ENCODE assay signal across 16 cellular contexts in the genomic region with DNA sequence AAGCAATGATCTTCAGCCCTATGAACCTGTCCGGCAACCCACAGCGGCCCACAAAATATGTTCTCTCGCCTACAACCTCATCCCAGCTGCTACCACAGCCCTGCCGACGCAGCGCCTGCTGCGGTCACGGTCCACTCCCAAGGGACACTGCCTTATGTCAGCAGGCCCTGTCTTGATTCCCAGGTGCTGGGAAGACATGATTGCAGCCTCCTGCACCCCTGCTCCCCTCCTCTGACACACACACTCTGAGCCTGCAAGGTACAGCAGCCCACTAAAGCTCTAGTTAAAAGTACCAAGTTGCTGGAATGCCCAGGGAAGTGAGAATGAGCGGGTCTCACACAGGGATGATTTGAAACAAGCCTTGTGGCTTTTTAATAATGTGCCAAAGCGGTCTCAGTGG.
DNase-seq lines count a peak whose midpoint lies in the region; FAIRE-seq and TF ChIP-seq lines count a peak whose summit lies in the region.
"Had no signal": no experiment of that assay in that cellular context is flagged by ENCODE, and none has a peak within 500 bp of the region (broad histone marks: within the 10 kb centered on the region; RNA-seq: fewer than 3 reads in every experiment).

No MANE protein-coding gene starts in this region.

- H2BK120ac ChIP-seq in H1 (replicated peaks; ENCODE audit: low read depth, low read length) = no peak overlapping the region

- H3K9ac ChIP-seq in H1 (replicated peaks in 1 of 4; ENCODE audit: extremely low read depth in 1 of 4, low read depth in 3 of 4, low read length in 3 of 4) = no peak overlapping the region
- H3K9ac ChIP-seq: SK-N-SH had no signal

- 84% methylated on average over 10 of the region's 10 CpGs; no CpG with 5 or more reads in 1 of the 2 experiments for WGBS in H1 (ENCODE audit: extremely low coverage in 1 of 2, insufficient coverage in 1 of 2, insufficient read length in 1 of 2, insufficient replicate concordance in 2 of 2, low coverage in 1 of 2, low lambda C conversion rate in 2 of 2, missing lambda C conversion rate in 1 of 2), 2 experiments

- H3K4me1 Mint-ChIP-seq in mesothelial cell of epicardium = peaks cover 12% of the 10 kb centered on the region

- no peaks in the 10 kb centered on the region for H3K9me3 ChIP-seq in H1 (ENCODE audit: insufficient read depth in 2 of 2, low read depth in 1 of 2, low read length in 1 of 2)
- H3K9me3 ChIP-seq: left ventricle myocardium inferior, SK-N-SH, tibial artery had no signal

- no peaks in the 10 kb centered on the region for H3K23me2 ChIP-seq in H1 (ENCODE audit: low read depth, low read length)

- H3K9me3 Mint-ChIP-seq in mesothelial cell of epicardium = no peaks in the 10 kb centered on the region
- H3K9me3 Mint-ChIP-seq: activated CD8-positive, alpha-beta T cell treated with anti-CD3 and anti-CD28 coated beads for 36 hours; CD8-positive, alpha-beta T cell had no signal

- H4K5ac ChIP-seq in H1 (ENCODE audit: insufficient read length, low read depth, low read length) = no peak overlapping the region

- peak overlapping the region; percentile 73 for H2BK5ac ChIP-seq in H1 (ENCODE audit: low read depth, low read length)

- H4K8ac ChIP-seq in H1 (ENCODE audit: extremely low read depth, insufficient read depth, low read length) = no peak overlapping the region

- H2BK20ac ChIP-seq in H1 (ENCODE audit: low read length) = peak overlapping the region; percentile 66; the same call in 1 of the 2 replicates

- H3K18ac ChIP-seq in H1 (ENCODE audit: extremely low read depth, low read length) = peak overlapping the region; percentile 13; the same call in 1 of the 2 replicates

- no peaks in the 10 kb centered on the region for H3K79me1 ChIP-seq in H1 (ENCODE audit: low read depth, low read length)

- no peak overlapping the region for H4K91ac ChIP-seq in H1 (replicated peaks; ENCODE audit: insufficient read length, low read length)

- H3K79me2 ChIP-seq in H1 (ENCODE audit: control insufficient read depth in 1 of 2, insufficient read depth in 2 of 2, low read length in 2 of 2) = no peaks in the 10 kb centered on the region

- no peak overlapping the region for H2BK12ac ChIP-seq in H1 (ENCODE audit: low read depth, low read length)

- no peak for TF ChIP-seq RAD21 in H1 (IDR thresholded peaks at IDR 0.05 in 1 of 2, conservative IDR thresholded peaks at IDR 0.05 in 1 of 2; ENCODE audit: low read depth in 2 of 2, low read length in 2 of 2)

- H3K4me3 Mint-ChIP-seq in mesothelial cell of epicardium = no peak overlapping the region
- H3K4me3 Mint-ChIP-seq: activated CD8-positive, alpha-beta T cell treated with anti-CD3 and anti-CD28 coated beads for 36 hours; CD8-positive, alpha-beta T cell had no signal

- no peak overlapping the region for H3K27ac ChIP-seq in H1 (ENCODE audit: low read depth, low read length)
- H3K27ac ChIP-seq: 22Rv1, left ventricle myocardium inferior, tibial artery had no signal

- H3K4me3 ChIP-seq in H1 (ENCODE audit: extremely low read depth in 1 of 4, insufficient read depth in 2 of 4, low read depth in 3 of 4, low read length in 4 of 4) = no peak overlapping the region
- H3K4me3 ChIP-seq: left ventricle myocardium inferior, tibial artery had no signal

- peaks cover 3 to 12% (median 11%) of the 10 kb centered on the region in 4 experiments; a peak in 6 of 7 replicates for H3K4me1 ChIP-seq in H1 (replicated peaks in 1 of 4; ENCODE audit: control insufficient read depth in 3 of 4, insufficient read depth in 4 of 4, low read length in 3 of 4)
- H3K4me1 ChIP-seq: left ventricle myocardium inferior, tibial artery had no signal

- CTCF ChIA-PET in H1 (lab: Charles Lee; ENCODE audit: partially characterized antibody) = interaction anchor here (0.7 to 2.3 kb wide), 6 partner anchors 8 to 282 kb away, joined by 3 to 10 read pairs (median 4); no protein-coding TSS in a partner anchor

- no peaks in the 10 kb centered on the region; a peak in 2 of 7 replicates for H3K27me3 ChIP-seq in H1 (replicated peaks in 1 of 4; ENCODE audit: control insufficient read depth in 3 of 4, extremely low read depth in 1 of 4, insufficient read depth in 3 of 4, low read length in 3 of 4)
- H3K27me3 ChIP-seq: tibial artery had no signal

- peak overlapping the region; percentile 53 for H2BK15ac ChIP-seq in H1 (ENCODE audit: low read length)

- H2AFZ ChIP-seq in H1 (ENCODE audit: low read length) = no peak overlapping the region

- H3K27me3 Mint-ChIP-seq in mesothelial cell of epicardium (ENCODE audit: low read depth) = no peaks in the 10 kb centered on the region
- H3K27me3 Mint-ChIP-seq: activated CD8-positive, alpha-beta T cell treated with anti-CD3 and anti-CD28 coated beads for 36 hours had no signal

- 0 out of 4 replicates have a peak overlapping the region, but pooled peaks of 1 of the 2 experiments have one; percentile 23 for H3K4me2 ChIP-seq in H1 (ENCODE audit: insufficient read depth in 1 of 2, low read depth in 2 of 2, low read length in 2 of 2)
- H3K4me2 ChIP-seq: SK-N-SH had no signal

- H3K56ac ChIP-seq in H1 (replicated peaks; ENCODE audit: insufficient read length, low read depth, low read length) = no peak overlapping the region

- H2AK5ac ChIP-seq in H1 (ENCODE audit: low read depth, low read length) = peak overlapping the region; percentile 60; the same call in 1 of the 2 replicates

- H3K36me3 Mint-ChIP-seq in mesothelial cell of epicardium = no peaks in the 10 kb centered on the region
- H3K36me3 Mint-ChIP-seq: CD8-positive, alpha-beta T cell had no signal

- H3K23ac ChIP-seq in H1 (ENCODE audit: insufficient read length) = no peak overlapping the region

- no peak overlapping the region for H3K14ac ChIP-seq in H1 (ENCODE audit: insufficient read length)

- no peak overlapping the region for H3K27ac Mint-ChIP-seq in mesothelial cell of epicardium
- H3K27ac Mint-ChIP-seq: activated CD8-positive, alpha-beta T cell treated with anti-CD3 and anti-CD28 coated beads for 36 hours; CD8-positive, alpha-beta T cell had no signal

- POLR2A ChIA-PET in H1 (lab: Charles Lee; ENCODE audit: partially characterized antibody) = interaction anchor here (1.0 to 1.3 kb wide), 2 partner anchors 11 to 27 kb away, joined by 3 to 4 read pairs; no protein-coding TSS in a partner anchor

- H3K36me3 ChIP-seq in H1 (ENCODE audit: control insufficient read depth in 2 of 4, insufficient read depth in 4 of 4, low read length in 3 of 4) = no peaks in the 10 kb centered on the region
- H3K36me3 ChIP-seq: left ventricle myocardium inferior, tibial artery had no signal

- no peak for TF ChIP-seq EP300 in H1 (IDR thresholded peaks at IDR 0.05; ENCODE audit: borderline replicate concordance in 1 of 2, low read depth in 2 of 2, low read length in 2 of 2)

- no peak for TF ChIP-seq CTCF in H1 (IDR thresholded peaks at IDR 0.05; ENCODE audit: control extremely low read depth in 1 of 3, insufficient read depth in 1 of 3, low read depth in 1 of 3, low read length in 3 of 3)
- no peak for TF ChIP-seq CTCF in mesothelial cell of epicardium (IDR thresholded peaks at IDR 0.05; ENCODE audit: unreplicated experiment)

- FAIRE-seq in H1 (lab: Jason Lieb, UNC) = no peak
- FAIRE-seq: G401.6, TTC549 had no signal

- DNase-seq in NCI-H187 (lab: John Stamatoyannopoulos, UW) = peak; percentile 40 to 49
- no peak for DNase-seq in NCI-H187 treated with DMSO at 0.1 percent for 48 hours (lab: John Stamatoyannopoulos, UW)
- DNase-seq in NCI-H2107 treated with DMSO at 0.1 percent for 48 hours (lab: John Stamatoyannopoulos, UW; ENCODE audit: unreplicated experiment) = peak; percentile 76
- DNase-seq in H1 (ENCODE audit: low read depth in 1 of 2, low spot score in 2 of 2) = no peak
- DNase-seq in DMS53 treated with DMSO at 0.1 percent for 48 hours (lab: John Stamatoyannopoulos, UW; ENCODE audit: unreplicated experiment) = no peak
- DNase-seq in mesothelial cell of epicardium (ENCODE audit: low spot score in 2 of 2, unreplicated experiment in 2 of 2) = no peak
- no peak for DNase-seq in stimulated activated CD4-positive, alpha-beta T cell treated with anti-CD3 and anti-CD28 coated beads, Interleukin-12 subunit alpha, Interleukin-12 subunit beta, amount 100 ng/mL, for 4 hours
- DNase-seq in inferior parietal cortex (ENCODE audit: extremely low spot score) = no peak
- DNase-seq: activated CD8-positive, alpha-beta T cell treated with anti-CD3 and anti-CD28 coated beads for 36 hours; CD8-positive, alpha-beta T cell; left ventricle myocardium inferior; tibial artery had no signal

- TF ChIP-seq POLR2A in H1 (IDR thresholded peaks at IDR 0.05; ENCODE audit: control extremely low read depth in 1 of 2, low read depth in 2 of 2, low read length in 2 of 2) = no peak

- H3K4ac ChIP-seq in H1 (replicated peaks; ENCODE audit: insufficient read length, low read depth, low read length) = no peak overlapping the region

- H4K20me1 ChIP-seq in H1 (replicated peaks in 1 of 2; ENCODE audit: control insufficient read depth in 1 of 2, insufficient read depth in 2 of 2, low read length in 2 of 2) = no peaks in the 10 kb centered on the region

TF ChIP-seq in H1, 55 proteins besides CTCF, POLR2A, EP300 and RAD21 (continues in another document):
- no peak for TF ChIP-seq CHD2 (IDR thresholded peaks at IDR 0.05; ENCODE audit: low read length)
- TF ChIP-seq ASH2L (IDR thresholded peaks at IDR 0.05; ENCODE audit: low read length) = no peak
- no peak for TF ChIP-seq SP1 (IDR thresholded peaks at IDR 0.05; ENCODE audit: low read depth, low read length)
- no peak for TF ChIP-seq SAP30 (IDR thresholded peaks at IDR 0.05; ENCODE audit: insufficient read depth, insufficient replicate concordance, low read length)
- TF ChIP-seq SIN3A (conservative IDR thresholded peaks at IDR 0.05 in 1 of 2, IDR thresholded peaks at IDR 0.05 in 1 of 2; ENCODE audit: low read depth in 1 of 2, low read length in 2 of 2) = no peak
- TF ChIP-seq KDM1A (IDR thresholded peaks at IDR 0.05; ENCODE audit: borderline replicate concordance, low read length) = no peak
- TF ChIP-seq NRF1 (IDR thresholded peaks at IDR 0.05; ENCODE audit: low read depth, low read length) = no peak
- no peak for TF ChIP-seq HDAC2 (IDR thresholded peaks at IDR 0.05; ENCODE audit: borderline replicate concordance in 1 of 2, low read depth in 2 of 2, low read length in 2 of 2)
- TF ChIP-seq CREB1 (IDR thresholded peaks at IDR 0.05) = no peak
- no peak for TF ChIP-seq TEAD4 (IDR thresholded peaks at IDR 0.05; ENCODE audit: low read depth, low read length)

Comparison
In these comparisons a context has a peak if more than half of its experiments do, and no peak if none do; other contexts are left out.
1. DNase-seq: peak in NCI-H187 (2 of 2) and NCI-H2107 treated with DMSO at 0.1 percent for 48 hours (single experiment); none in NCI-H187 treated with DMSO at 0.1 percent for 48 hours (single experiment), H1 (0 of 2), DMS53 treated with DMSO at 0.1 percent for 48 hours (single experiment), mesothelial cell of epicardium (0 of 2), stimulated activated CD4-positive, alpha-beta T cell treated with anti-CD3 and anti-CD28 coated beads, Interleukin-12 subunit alpha, Interleukin-12 subunit beta, amount 100 ng/mL, for 4 hours (single experiment) and inferior parietal cortex (single experiment).